18 cellular contexts compared by ENCODE assay signal in the genomic region with DNA sequence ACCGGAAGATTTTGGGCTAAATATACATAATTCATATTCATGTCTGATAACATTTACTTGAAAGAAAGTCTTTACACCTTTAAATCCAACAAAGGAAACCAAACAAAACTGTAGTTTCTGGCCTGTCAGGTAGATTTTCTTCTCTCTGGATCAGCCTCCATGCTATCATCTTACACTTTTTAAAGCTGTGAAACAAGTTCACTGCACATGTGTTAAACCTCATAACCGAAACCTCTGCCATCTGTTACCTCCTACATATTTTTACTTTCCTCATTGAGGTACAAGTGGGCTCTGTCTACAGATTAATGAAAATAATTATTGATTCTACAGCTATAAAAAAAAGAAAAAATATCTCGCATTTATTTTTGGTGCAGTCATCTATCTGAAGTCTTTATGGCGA.
"Had no signal": no experiment of that assay in that cellular context is flagged by ENCODE, and none has a peak within 500 bp of the region (broad histone marks: within the 10 kb centered on the region; RNA-seq: fewer than 3 reads in every experiment).

No MANE protein-coding gene starts in this region.

- H3K4me1 ChIP-seq: breast epithelium, tibial nerve, uterus had no signal

- H3K9me3 ChIP-seq: breast epithelium, neutrophil, tibial nerve, uterus had no signal

- ATAC-seq: stimulated activated naive B cell treated with anti-CD40 and anti-IgM and Interleukin-4, amounts not matched to agents 10 μg/mL and 1 μg/mL and 100 μg/mL, for 72 hours had no signal

- DNase-seq: activated CD4-positive, alpha-beta T cell treated with anti-CD3 and anti-CD28 coated beads, Interleukin-2, amount 50 U/mL, for 1 hour; activated CD4-positive, CD25-positive, alpha-beta regulatory T cell; activated CD8-positive, alpha-beta memory T cell treated with anti-CD3 and anti-CD28 coated beads for 24 hours; activated naive CD4-positive, alpha-beta T cell; aorta; cerebellar nuclear complex; effector memory CD4-positive, alpha-beta T cell; foreskin melanocyte; head of caudate nucleus; mesendoderm; natural killer cell; posterior cingulate gyrus; stimulated activated CD4-positive, alpha-beta T cell treated with anti-CD3 and anti-CD28 coated beads, Interleukin-2, amount 100 ng/mL, for 48 hours; stimulated activated naive B cell treated with anti-CD40 and anti-IgM and Interleukin-4, amounts not matched to agents 10 μg/mL and 1 μg/mL and 100 μg/mL, for 72 hours; uterus had no signal

- H3K4me3 ChIP-seq: breast epithelium, tibial nerve, uterus had no signal

- H3K36me3 ChIP-seq: breast epithelium, uterus had no signal

- H3K27ac ChIP-seq: breast epithelium, tibial nerve, uterus had no signal

- H3K27me3 ChIP-seq: breast epithelium, neutrophil, tibial nerve, uterus had no signal
